Comparison of ENCODE assay signal across 1 cellular context in genomic region chr22:36252754-36253522, GRCh38.
TF ChIP-seq lines count a peak whose summit lies in the region.

Gene APOL1, plus strand, starts transcription at chr22:36253133. Its CDS starts 1,823 bp downstream, at chr22:36254956.

TF ChIP-seq in endothelial cell of umbilical vein, 7 proteins besides CTCF, POLR2A, EP300 and RAD21 (continued from another document):
- TF ChIP-seq FOS (IDR thresholded peaks at IDR 0.05; ENCODE audit: borderline replicate concordance, insufficient read depth, low read length), result no peak
- TF ChIP-seq MAX (IDR thresholded peaks at IDR 0.05; ENCODE audit: insufficient read depth, insufficient read length), result no peak
- TF ChIP-seq GATA2 (IDR thresholded peaks at IDR 0.05; ENCODE audit: insufficient read depth, insufficient read length, low read depth, low read length), result no peak
